16 cellular contexts compared by ENCODE assay signal in genomic region chrX:154269245-154269644, GRCh38. TPM values are rescaled to one million over a fixed set of nuclear protein-coding genes. Genes with fewer than 3 reads are reported as not detected.
"Had no signal": no experiment of that assay in that cellular context is flagged by ENCODE, and none has a peak within 500 bp of the region (broad histone marks: within the 10 kb centered on the region; RNA-seq: fewer than 3 reads in every experiment).

No MANE protein-coding gene starts in this region.

RNA-seq across cellular contexts. Expression of gene OPN1MW3, which starts 11.9 kb away (rescaled TPM):
- total RNA-seq: stomach, subcutaneous adipose tissue, suprapubic skin, temporal lobe, testis, thoracic aorta, thyroid gland, tibial nerve, transverse colon, upper lobe of left lung, upper lobe of right lung, ureter, urinary bladder, uterus, vagina had no signal
- polyA plus RNA-seq: stomach, urinary bladder had no signal

RNA-seq across cellular contexts. Expression of gene TEX28, which starts 25.7 kb away (rescaled TPM):
- total RNA-seq: stomach, subcutaneous adipose tissue, temporal lobe, thoracic aorta, thyroid gland, tibial nerve, transverse colon, upper lobe of left lung, upper lobe of right lung, ureter, urinary bladder, uterus, vagina had no signal
- polyA plus RNA-seq: stomach, urinary bladder had no signal

RNA-seq across cellular contexts. Expression of gene TKTL1, which starts 26.4 kb away (rescaled TPM):
- total RNA-seq: stomach, tibial nerve, transverse colon, upper lobe of right lung, ureter, vagina had no signal
- polyA plus RNA-seq: stomach had no signal

RNA-seq across cellular contexts. Expression of gene OPN1MW2, which starts 49.7 kb away (rescaled TPM):
- total RNA-seq: stomach, subcutaneous adipose tissue, suprapubic skin, temporal lobe, testis, thoracic aorta, thyroid gland, tibial nerve, transverse colon, upper lobe of left lung, upper lobe of right lung, ureter, urinary bladder, uterus, vagina had no signal
- polyA plus RNA-seq: stomach, thymus, urinary bladder had no signal
